In the genomic region with DNA sequence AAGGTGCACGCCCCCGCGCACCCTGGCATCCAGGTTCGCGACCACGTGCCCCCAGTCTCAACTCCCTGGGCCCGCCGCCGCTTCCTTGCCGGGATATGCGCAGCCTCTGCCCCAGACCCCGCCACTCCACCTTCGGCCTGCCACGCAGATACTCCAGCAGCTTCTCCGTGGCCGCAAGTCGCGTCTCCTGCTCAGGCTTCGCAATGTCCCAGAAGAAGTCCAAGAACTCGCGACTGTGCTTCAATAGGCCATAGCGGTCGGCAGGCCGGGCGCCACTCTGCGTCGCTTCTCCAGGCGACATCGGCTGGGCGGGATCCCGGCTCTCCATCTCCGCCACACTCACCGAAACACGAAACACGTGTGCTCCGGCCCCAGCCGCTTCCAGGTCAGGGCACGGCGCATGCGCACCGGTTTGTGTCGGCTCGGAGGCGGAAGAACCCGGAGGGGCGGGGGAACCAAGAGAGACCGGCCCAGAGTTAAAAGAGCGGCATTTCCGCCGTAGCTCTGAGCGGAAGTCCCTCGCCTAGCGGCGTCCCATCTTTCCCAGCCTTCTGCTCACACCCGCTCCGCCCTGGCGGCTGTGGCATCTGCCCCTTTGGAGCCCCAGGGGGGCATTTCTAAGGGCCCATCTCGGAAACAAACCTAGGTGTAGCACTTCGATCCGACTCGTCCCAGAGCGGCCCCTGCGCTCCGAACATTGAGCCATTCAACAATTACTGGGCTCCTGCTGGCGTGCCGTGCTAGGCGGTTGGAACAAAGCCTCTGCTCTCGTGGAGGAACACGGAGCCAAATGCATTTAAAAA, we compare ENCODE assay signal across 1 cellular context.
TF ChIP-seq lines count a peak whose summit lies in the region.

A gene with protein sequence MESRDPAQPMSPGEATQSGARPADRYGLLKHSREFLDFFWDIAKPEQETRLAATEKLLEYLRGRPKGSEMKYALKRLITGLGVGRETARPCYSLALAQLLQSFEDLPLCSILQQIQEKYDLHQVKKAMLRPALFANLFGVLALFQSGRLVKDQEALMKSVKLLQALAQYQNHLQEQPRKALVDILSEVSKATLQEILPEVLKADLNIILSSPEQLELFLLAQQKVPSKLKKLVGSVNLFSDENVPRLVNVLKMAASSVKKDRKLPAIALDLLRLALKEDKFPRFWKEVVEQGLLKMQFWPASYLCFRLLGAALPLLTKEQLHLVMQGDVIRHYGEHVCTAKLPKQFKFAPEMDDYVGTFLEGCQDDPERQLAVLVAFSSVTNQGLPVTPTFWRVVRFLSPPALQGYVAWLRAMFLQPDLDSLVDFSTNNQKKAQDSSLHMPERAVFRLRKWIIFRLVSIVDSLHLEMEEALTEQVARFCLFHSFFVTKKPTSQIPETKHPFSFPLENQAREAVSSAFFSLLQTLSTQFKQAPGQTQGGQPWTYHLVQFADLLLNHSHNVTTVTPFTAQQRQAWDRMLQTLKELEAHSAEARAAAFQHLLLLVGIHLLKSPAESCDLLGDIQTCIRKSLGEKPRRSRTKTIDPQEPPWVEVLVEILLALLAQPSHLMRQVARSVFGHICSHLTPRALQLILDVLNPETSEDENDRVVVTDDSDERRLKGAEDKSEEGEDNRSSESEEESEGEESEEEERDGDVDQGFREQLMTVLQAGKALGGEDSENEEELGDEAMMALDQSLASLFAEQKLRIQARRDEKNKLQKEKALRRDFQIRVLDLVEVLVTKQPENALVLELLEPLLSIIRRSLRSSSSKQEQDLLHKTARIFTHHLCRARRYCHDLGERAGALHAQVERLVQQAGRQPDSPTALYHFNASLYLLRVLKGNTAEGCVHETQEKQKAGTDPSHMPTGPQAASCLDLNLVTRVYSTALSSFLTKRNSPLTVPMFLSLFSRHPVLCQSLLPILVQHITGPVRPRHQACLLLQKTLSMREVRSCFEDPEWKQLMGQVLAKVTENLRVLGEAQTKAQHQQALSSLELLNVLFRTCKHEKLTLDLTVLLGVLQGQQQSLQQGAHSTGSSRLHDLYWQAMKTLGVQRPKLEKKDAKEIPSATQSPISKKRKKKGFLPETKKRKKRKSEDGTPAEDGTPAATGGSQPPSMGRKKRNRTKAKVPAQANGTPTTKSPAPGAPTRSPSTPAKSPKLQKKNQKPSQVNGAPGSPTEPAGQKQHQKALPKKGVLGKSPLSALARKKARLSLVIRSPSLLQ (N-terminal part only) (minus strand): TSS at position 388 of the 803 bp plus-strand sequence. CDS start 60 bp downstream, at position 328.

TF ChIP-seq in HepG2, 621 proteins besides CTCF, POLR2A, EP300 and RAD21 (continued from another document and continues in another):
- TF ChIP-seq KDM5A (IDR thresholded peaks at IDR 0.05; ENCODE audit: borderline replicate concordance, low read length), result peak; percentile 52; the same call in 1 of the 2 replicates
- TF ChIP-seq, protein P1, sequence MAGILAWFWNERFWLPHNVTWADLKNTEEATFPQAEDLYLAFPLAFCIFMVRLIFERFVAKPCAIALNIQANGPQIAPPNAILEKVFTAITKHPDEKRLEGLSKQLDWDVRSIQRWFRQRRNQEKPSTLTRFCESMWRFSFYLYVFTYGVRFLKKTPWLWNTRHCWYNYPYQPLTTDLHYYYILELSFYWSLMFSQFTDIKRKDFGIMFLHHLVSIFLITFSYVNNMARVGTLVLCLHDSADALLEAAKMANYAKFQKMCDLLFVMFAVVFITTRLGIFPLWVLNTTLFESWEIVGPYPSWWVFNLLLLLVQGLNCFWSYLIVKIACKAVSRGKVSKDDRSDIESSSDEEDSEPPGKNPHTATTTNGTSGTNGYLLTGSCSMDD (CRISPR knock-in tag; IDR thresholded peaks at IDR 0.05), result no peak
- TF ChIP-seq SP140L (CRISPR knock-in tag; IDR thresholded peaks at IDR 0.05; ENCODE audit: borderline replicate concordance), result no peak
- TF ChIP-seq, protein P2, sequence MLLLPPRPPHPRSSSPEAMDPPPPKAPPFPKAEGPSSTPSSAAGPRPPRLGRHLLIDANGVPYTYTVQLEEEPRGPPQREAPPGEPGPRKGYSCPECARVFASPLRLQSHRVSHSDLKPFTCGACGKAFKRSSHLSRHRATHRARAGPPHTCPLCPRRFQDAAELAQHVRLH (CRISPR knock-in tag; IDR thresholded peaks at IDR 0.05; ENCODE audit: borderline replicate concordance, low read depth), result no peak
- TF ChIP-seq ZNF772 (CRISPR knock-in tag; IDR thresholded peaks at IDR 0.05), result peak; percentile 55; the same call in 1 of the 2 replicates
- no peak for TF ChIP-seq DPF2 (CRISPR knock-in tag; IDR thresholded peaks at IDR 0.05; ENCODE audit: borderline replicate concordance, low read depth)
- TF ChIP-seq KMT2B (CRISPR knock-in tag; IDR thresholded peaks at IDR 0.05), result peak; percentile 66
- no peak for TF ChIP-seq BCL6 (CRISPR knock-in tag; IDR thresholded peaks at IDR 0.05)
- TF ChIP-seq CREM (IDR thresholded peaks at IDR 0.05), result peak; percentile 40; the same call in 1 of the 2 replicates
- no peak for TF ChIP-seq CREM (CRISPR knock-in tag; IDR thresholded peaks at IDR 0.05)
- TF ChIP-seq, protein P3, sequence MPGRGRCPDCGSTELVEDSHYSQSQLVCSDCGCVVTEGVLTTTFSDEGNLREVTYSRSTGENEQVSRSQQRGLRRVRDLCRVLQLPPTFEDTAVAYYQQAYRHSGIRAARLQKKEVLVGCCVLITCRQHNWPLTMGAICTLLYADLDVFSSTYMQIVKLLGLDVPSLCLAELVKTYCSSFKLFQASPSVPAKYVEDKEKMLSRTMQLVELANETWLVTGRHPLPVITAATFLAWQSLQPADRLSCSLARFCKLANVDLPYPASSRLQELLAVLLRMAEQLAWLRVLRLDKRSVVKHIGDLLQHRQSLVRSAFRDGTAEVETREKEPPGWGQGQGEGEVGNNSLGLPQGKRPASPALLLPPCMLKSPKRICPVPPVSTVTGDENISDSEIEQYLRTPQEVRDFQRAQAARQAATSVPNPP (CRISPR knock-in tag; IDR thresholded peaks at IDR 0.05), result peak; percentile 62; the same call in 1 of the 2 replicates
- 0 out of 2 replicates have a peak, but pooled peaks have one; percentile 17 for TF ChIP-seq RFXAP (CRISPR knock-in tag; IDR thresholded peaks at IDR 0.05; ENCODE audit: borderline replicate concordance)
- 0 out of 2 replicates have a peak, but pooled peaks have one; percentile 76 for TF ChIP-seq RNF2 (conservative IDR thresholded peaks at IDR 0.05; ENCODE audit: low read depth)
- no peak for TF ChIP-seq NFRKB (IDR thresholded peaks at IDR 0.05)
- no peak for TF ChIP-seq SALL2 (CRISPR knock-in tag; IDR thresholded peaks at IDR 0.05)
- TF ChIP-seq, protein P4, sequence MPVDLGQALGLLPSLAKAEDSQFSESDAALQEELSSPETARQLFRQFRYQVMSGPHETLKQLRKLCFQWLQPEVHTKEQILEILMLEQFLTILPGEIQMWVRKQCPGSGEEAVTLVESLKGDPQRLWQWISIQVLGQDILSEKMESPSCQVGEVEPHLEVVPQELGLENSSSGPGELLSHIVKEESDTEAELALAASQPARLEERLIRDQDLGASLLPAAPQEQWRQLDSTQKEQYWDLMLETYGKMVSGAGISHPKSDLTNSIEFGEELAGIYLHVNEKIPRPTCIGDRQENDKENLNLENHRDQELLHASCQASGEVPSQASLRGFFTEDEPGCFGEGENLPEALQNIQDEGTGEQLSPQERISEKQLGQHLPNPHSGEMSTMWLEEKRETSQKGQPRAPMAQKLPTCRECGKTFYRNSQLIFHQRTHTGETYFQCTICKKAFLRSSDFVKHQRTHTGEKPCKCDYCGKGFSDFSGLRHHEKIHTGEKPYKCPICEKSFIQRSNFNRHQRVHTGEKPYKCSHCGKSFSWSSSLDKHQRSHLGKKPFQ (CRISPR knock-in tag; IDR thresholded peaks at IDR 0.05; ENCODE audit: insufficient replicate concordance), result peak; percentile 56
- TF ChIP-seq ZNF24 (IDR thresholded peaks at IDR 0.05), result no peak
- TF ChIP-seq ZKSCAN1 (IDR thresholded peaks at IDR 0.05; ENCODE audit: low read length), result no peak
- TF ChIP-seq, protein P5, sequence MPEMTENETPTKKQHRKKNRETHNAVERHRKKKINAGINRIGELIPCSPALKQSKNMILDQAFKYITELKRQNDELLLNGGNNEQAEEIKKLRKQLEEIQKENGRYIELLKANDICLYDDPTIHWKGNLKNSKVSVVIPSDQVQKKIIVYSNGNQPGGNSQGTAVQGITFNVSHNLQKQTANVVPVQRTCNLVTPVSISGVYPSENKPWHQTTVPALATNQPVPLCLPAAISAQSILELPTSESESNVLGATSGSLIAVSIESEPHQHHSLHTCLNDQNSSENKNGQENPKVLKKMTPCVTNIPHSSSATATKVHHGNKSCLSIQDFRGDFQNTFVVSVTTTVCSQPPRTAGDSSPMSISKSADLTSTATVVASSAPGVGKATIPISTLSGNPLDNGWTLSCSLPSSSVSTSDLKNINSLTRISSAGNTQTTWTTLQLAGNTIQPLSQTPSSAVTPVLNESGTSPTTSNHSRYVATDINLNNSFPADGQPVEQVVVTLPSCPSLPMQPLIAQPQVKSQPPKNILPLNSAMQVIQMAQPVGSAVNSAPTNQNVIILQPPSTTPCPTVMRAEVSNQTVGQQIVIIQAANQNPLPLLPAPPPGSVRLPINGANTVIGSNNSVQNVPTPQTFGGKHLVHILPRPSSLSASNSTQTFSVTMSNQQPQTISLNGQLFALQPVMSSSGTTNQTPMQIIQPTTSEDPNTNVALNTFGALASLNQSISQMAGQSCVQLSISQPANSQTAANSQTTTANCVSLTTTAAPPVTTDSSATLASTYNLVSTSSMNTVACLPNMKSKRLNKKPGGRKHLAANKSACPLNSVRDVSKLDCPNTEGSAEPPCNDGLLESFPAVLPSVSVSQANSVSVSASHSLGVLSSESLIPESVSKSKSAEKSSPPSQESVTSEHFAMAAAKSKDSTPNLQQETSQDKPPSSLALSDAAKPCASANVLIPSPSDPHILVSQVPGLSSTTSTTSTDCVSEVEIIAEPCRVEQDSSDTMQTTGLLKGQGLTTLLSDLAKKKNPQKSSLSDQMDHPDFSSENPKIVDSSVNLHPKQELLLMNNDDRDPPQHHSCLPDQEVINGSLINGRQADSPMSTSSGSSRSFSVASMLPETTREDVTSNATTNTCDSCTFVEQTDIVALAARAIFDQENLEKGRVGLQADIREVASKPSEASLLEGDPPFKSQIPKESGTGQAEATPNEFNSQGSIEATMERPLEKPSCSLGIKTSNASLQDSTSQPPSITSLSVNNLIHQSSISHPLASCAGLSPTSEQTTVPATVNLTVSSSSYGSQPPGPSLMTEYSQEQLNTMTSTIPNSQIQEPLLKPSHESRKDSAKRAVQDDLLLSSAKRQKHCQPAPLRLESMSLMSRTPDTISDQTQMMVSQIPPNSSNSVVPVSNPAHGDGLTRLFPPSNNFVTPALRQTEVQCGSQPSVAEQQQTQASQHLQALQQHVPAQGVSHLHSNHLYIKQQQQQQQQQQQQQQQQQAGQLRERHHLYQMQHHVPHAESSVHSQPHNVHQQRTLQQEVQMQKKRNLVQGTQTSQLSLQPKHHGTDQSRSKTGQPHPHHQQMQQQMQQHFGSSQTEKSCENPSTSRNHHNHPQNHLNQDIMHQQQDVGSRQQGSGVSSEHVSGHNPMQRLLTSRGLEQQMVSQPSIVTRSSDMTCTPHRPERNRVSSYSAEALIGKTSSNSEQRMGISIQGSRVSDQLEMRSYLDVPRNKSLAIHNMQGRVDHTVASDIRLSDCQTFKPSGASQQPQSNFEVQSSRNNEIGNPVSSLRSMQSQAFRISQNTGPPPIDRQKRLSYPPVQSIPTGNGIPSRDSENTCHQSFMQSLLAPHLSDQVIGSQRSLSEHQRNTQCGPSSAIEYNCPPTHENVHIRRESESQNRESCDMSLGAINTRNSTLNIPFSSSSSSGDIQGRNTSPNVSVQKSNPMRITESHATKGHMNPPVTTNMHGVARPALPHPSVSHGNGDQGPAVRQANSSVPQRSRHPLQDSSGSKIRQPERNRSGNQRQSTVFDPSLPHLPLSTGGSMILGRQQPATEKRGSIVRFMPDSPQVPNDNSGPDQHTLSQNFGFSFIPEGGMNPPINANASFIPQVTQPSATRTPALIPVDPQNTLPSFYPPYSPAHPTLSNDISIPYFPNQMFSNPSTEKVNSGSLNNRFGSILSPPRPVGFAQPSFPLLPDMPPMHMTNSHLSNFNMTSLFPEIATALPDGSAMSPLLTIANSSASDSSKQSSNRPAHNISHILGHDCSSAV (CRISPR knock-in tag; IDR thresholded peaks at IDR 0.05; ENCODE audit: borderline replicate concordance), result no peak
- no peak for TF ChIP-seq TBX3 (IDR thresholded peaks at IDR 0.05; ENCODE audit: borderline replicate concordance)
- TF ChIP-seq MTA3 (CRISPR knock-in tag; IDR thresholded peaks at IDR 0.05), result no peak
- TF ChIP-seq, protein P6, sequence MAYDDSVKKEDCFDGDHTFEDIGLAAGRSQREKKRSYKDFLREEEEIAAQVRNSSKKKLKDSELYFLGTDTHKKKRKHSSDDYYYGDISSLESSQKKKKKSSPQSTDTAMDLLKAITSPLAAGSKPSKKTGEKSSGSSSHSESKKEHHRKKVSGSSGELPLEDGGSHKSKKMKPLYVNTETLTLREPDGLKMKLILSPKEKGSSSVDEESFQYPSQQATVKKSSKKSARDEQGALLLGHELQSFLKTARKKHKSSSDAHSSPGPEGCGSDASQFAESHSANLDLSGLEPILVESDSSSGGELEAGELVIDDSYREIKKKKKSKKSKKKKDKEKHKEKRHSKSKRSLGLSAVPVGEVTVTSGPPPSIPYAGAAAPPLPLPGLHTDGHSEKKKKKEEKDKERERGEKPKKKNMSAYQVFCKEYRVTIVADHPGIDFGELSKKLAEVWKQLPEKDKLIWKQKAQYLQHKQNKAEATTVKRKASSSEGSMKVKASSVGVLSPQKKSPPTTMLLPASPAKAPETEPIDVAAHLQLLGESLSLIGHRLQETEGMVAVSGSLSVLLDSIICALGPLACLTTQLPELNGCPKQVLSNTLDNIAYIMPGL (CRISPR knock-in tag; IDR thresholded peaks at IDR 0.05; ENCODE audit: borderline replicate concordance in 1 of 2, low read depth in 1 of 2), result no peak
- peak; percentile 68; the same call in 1 of the 2 replicates for TF ChIP-seq ZNF878 (CRISPR knock-in tag; IDR thresholded peaks at IDR 0.05)
- no peak for TF ChIP-seq KLF11 (CRISPR knock-in tag; IDR thresholded peaks at IDR 0.05)
- TF ChIP-seq ARNT2 (CRISPR knock-in tag; IDR thresholded peaks at IDR 0.05; ENCODE audit: low read depth), result peak; percentile 92
- no peak; the same call in none of the 2 replicates for TF ChIP-seq SP5 (CRISPR knock-in tag; IDR thresholded peaks at IDR 0.05; ENCODE audit: borderline replicate concordance, low read depth)
- peak; percentile 47; the same call in 1 of the 2 replicates for TF ChIP-seq ZBTB20 (CRISPR knock-in tag; IDR thresholded peaks at IDR 0.05; ENCODE audit: borderline replicate concordance, low read depth)
- no peak for TF ChIP-seq ZNF326 (CRISPR knock-in tag; IDR thresholded peaks at IDR 0.05; ENCODE audit: borderline replicate concordance)
- TF ChIP-seq STAG1 (CRISPR knock-in tag; IDR thresholded peaks at IDR 0.05), result no peak
- TF ChIP-seq ZNF557 (CRISPR knock-in tag; IDR thresholded peaks at IDR 0.05), result 0 out of 2 replicates have a peak, but pooled peaks have one; percentile 51
- TF ChIP-seq, protein P7, sequence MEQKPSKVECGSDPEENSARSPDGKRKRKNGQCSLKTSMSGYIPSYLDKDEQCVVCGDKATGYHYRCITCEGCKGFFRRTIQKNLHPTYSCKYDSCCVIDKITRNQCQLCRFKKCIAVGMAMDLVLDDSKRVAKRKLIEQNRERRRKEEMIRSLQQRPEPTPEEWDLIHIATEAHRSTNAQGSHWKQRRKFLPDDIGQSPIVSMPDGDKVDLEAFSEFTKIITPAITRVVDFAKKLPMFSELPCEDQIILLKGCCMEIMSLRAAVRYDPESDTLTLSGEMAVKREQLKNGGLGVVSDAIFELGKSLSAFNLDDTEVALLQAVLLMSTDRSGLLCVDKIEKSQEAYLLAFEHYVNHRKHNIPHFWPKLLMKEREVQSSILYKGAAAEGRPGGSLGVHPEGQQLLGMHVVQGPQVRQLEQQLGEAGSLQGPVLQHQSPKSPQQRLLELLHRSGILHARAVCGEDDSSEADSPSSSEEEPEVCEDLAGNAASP (CRISPR knock-in tag; IDR thresholded peaks at IDR 0.05; ENCODE audit: borderline replicate concordance), result peak; percentile 24; the same call in 1 of the 2 replicates
- TF ChIP-seq MIER3 (CRISPR knock-in tag; IDR thresholded peaks at IDR 0.05; ENCODE audit: borderline replicate concordance), result 0 out of 2 replicates have a peak, but pooled peaks have one; percentile 12
- no peak; the same call in 1 of the 2 replicates for TF ChIP-seq NFYB (CRISPR knock-in tag; IDR thresholded peaks at IDR 0.05)
- no peak for TF ChIP-seq PAF1 (CRISPR knock-in tag; IDR thresholded peaks at IDR 0.05)
- no peak for TF ChIP-seq ZNF3 (CRISPR knock-in tag; IDR thresholded peaks at IDR 0.05)
